ENCODE assay signal across 14 cellular contexts in genomic region chr17:31674305-31674704, GRCh38.
DNase-seq lines count a peak whose midpoint lies in the region; ATAC-seq and TF ChIP-seq lines count a peak whose summit lies in the region.
"Had no signal": no experiment of that assay in that cellular context is flagged by ENCODE, and none has a peak within 500 bp of the region (broad histone marks: within the 10 kb centered on the region; RNA-seq: fewer than 3 reads in every experiment).

No MANE protein-coding gene starts in this region.

- no peaks in the 10 kb centered on the region for H3K27me3 ChIP-seq in fibroblast of lung (ENCODE audit: control insufficient read depth, insufficient read depth, low read length)

- DNase-seq in HFF-Myc (ENCODE audit: extremely low read depth, low read depth), result peak; percentile 40
- peak; percentile 54 to 77 for DNase-seq in fibroblast of lung (ENCODE audit: low read depth in 2 of 2)
- no peak for DNase-seq in NOMO-1 treated with DMSO at 0.1 percent for 48 hours (lab: John Stamatoyannopoulos, UW; ENCODE audit: unreplicated experiment)
- DNase-seq: activated T-cell treated with anti-CD3 and anti-CD28 coated beads, Interleukin-2, amount 50 U/mL, for 24 hours; CD8-positive, alpha-beta T cell; natural killer cell; NCI-H2107; SW 1271 had no signal

- H3K9ac ChIP-seq in fibroblast of lung (ENCODE audit: insufficient read depth, low read length), result no peak overlapping the region

- H3K4me3 ChIP-seq in HFF-Myc (replicated peaks; ENCODE audit: low read depth, low read length) (no peak overlapping the region), fibroblast of lung (replicated peaks in 1 of 4; ENCODE audit: control extremely low read depth in 1 of 4, insufficient read depth in 1 of 4, low read depth in 3 of 4, low read length in 4 of 4) (no peak overlapping the region), skin epidermis (no peak overlapping the region)
- H3K4me3 ChIP-seq: thoracic aorta had no signal

- no peak overlapping the region for H3K4me2 ChIP-seq in fibroblast of lung (ENCODE audit: extremely low read depth, insufficient read depth, low read length)

- peak; percentile 86 for ATAC-seq in SK-N-SH treated with all-trans-retinoic acid at 6 μM for 48 hours
- no peak for ATAC-seq in GM18909 (IDR thresholded peaks at IDR 0.05; ENCODE audit: poor library complexity, unreplicated experiment)
- ATAC-seq in HG03135 (IDR thresholded peaks at IDR 0.05; ENCODE audit: unreplicated experiment), result no peak
- ATAC-seq: activated CD4-positive, CD25-positive, alpha-beta regulatory T cell treated with anti-CD3 and anti-CD28 coated beads, Interleukin-2, amount 50 U/mL, for 24 hours; CD8-positive, alpha-beta T cell had no signal

- TF ChIP-seq CTCF in HFF-Myc (IDR thresholded peaks at IDR 0.05; ENCODE audit: low read depth, low read length, missing control alignments) (no peak), fibroblast of lung (conservative IDR thresholded peaks at IDR 0.05 in 1 of 2, IDR thresholded peaks at IDR 0.05 in 1 of 2; ENCODE audit: low read depth in 1 of 2, low read length in 2 of 2) (no peak)

- no peaks in the 10 kb centered on the region for H3K36me3 ChIP-seq in fibroblast of lung (ENCODE audit: control insufficient read depth, insufficient read depth, low read length)
- H3K36me3 ChIP-seq: thoracic aorta had no signal

- H4K20me1 ChIP-seq in fibroblast of lung (ENCODE audit: control insufficient read depth, extremely low read depth, insufficient read depth, low read length), result no peaks in the 10 kb centered on the region

- no peak overlapping the region for H2AFZ ChIP-seq in fibroblast of lung (ENCODE audit: low read length)

- no peaks in the 10 kb centered on the region for H3K79me2 ChIP-seq in fibroblast of lung (ENCODE audit: control insufficient read depth, insufficient read depth, low read length)

- peaks cover 3% of the 10 kb centered on the region for H3K4me1 ChIP-seq in fibroblast of lung (ENCODE audit: control insufficient read depth, extremely low read depth, insufficient read depth, low read length)

- H3K9me3 ChIP-seq in fibroblast of lung (ENCODE audit: control insufficient read depth, insufficient read depth, low read depth, low read length), result no peaks in the 10 kb centered on the region
- H3K9me3 ChIP-seq: thoracic aorta had no signal

- H3K27ac ChIP-seq in fibroblast of lung (ENCODE audit: insufficient read depth, low read length), result no peak overlapping the region
- peak overlapping the region in 15 of 21 experiments; percentile 5 to 80 (median 50) for H3K27ac ChIP-seq in skin epidermis
- H3K27ac ChIP-seq: thoracic aorta had no signal

TF ChIP-seq in SK-N-SH treated with all-trans-retinoic acid at 6 μM for 48 hours, 23 proteins besides CTCF, POLR2A, EP300 and RAD21:
- TF ChIP-seq ESRRG (CRISPR knock-in tag; IDR thresholded peaks at IDR 0.05), result no peak
- 0 out of 2 replicates have a peak, but pooled peaks have one; percentile 58 for TF ChIP-seq ZNF8 (CRISPR knock-in tag; IDR thresholded peaks at IDR 0.05)
